Comparison of ENCODE assay signal across 19 cellular contexts in genomic region chr9:91519520-91520270, GRCh38.
A peak's percentile ranks its signal among the peaks of the same experiment; 100 is the strongest.
DNase-seq lines count a peak whose midpoint lies in the region; ATAC-seq and TF ChIP-seq lines count a peak whose summit lies in the region.
"Had no signal": no experiment of that assay in that cellular context is flagged by ENCODE, and none has a peak within 500 bp of the region (broad histone marks: within the 10 kb centered on the region; RNA-seq: fewer than 3 reads in every experiment).

No MANE protein-coding gene starts in this region.

- no peaks in the 10 kb centered on the region for H3K36me3 ChIP-seq in HEK293 (ENCODE audit: control insufficient read depth in 2 of 2, insufficient read depth in 1 of 2, low read length in 2 of 2)
- H3K36me3 ChIP-seq in esophagus muscularis mucosa, result no peaks in the 10 kb centered on the region
- H3K36me3 ChIP-seq in osteoblast (ENCODE audit: insufficient read depth, low read length), result no peaks in the 10 kb centered on the region
- H3K36me3 ChIP-seq in thyroid gland, result no peaks in the 10 kb centered on the region
- H3K36me3 ChIP-seq: BE2C, HAP-1 had no signal

- H4K20me1 ChIP-seq in osteoblast (ENCODE audit: insufficient read depth, low read length), result no peaks in the 10 kb centered on the region

- TF ChIP-seq CTCF in HEK293 (tag by site-specific recombination; IDR thresholded peaks at IDR 0.05) (no peak), esophagus muscularis mucosa (IDR thresholded peaks at IDR 0.05) (no peak), osteoblast (IDR thresholded peaks at IDR 0.05; ENCODE audit: extremely low read depth, low read depth, low read length) (no peak), GM13977 (IDR thresholded peaks at IDR 0.05; ENCODE audit: extremely low read depth, insufficient read depth, missing control alignments) (no peak), thyroid gland (IDR thresholded peaks at IDR 0.05) (no peak)

- H3K4me1 ChIP-seq in HEK293 (ENCODE audit: control insufficient read depth, insufficient read depth, low read length) (no peaks in the 10 kb centered on the region), esophagus muscularis mucosa (no peaks in the 10 kb centered on the region), osteoblast (ENCODE audit: insufficient read depth, low read length) (peaks cover 19% of the 10 kb centered on the region), thyroid gland (no peaks in the 10 kb centered on the region)
- H3K4me1 ChIP-seq: BE2C, HAP-1 had no signal

- peak overlapping the region; percentile 87 for H2AFZ ChIP-seq in osteoblast (ENCODE audit: low read length)

- no peaks in the 10 kb centered on the region for H3K79me2 ChIP-seq in osteoblast (ENCODE audit: insufficient read depth, low read length)

- 87% methylated on average over 2 of the region's 2 CpGs for WGBS in esophagus muscularis mucosa
- WGBS in thyroid gland, 2 donors, result 90 to 98% methylated on average over 2 of the region's 2 CpGs

- H3K27ac ChIP-seq in HEK293 (ENCODE audit: extremely low read depth, low read depth, low read length) (no peak overlapping the region), esophagus muscularis mucosa (replicated peaks in 1 of 4) (no peak overlapping the region), osteoblast (ENCODE audit: low read depth, low read length) (no peak overlapping the region), thyroid gland (no peak overlapping the region)
- H3K27ac ChIP-seq: C4-2B, HL-60, KMS-11 had no signal

- in situ Hi-C loops in GM13977 (cut with MboI; ENCODE audit: low pct_unique_long_range_greater_than_20kb, low sequenced_read_pairs, unreplicated experiment), result no loop called here

- intact Hi-C loops in esophagus muscularis mucosa (cut with DNase I) (no loop called here), thyroid gland (cut with DNase I) (no loop called here)

- H3K9me3 ChIP-seq in HEK293 (ENCODE audit: control insufficient read depth, insufficient read depth, low read depth, low read length) (no peaks in the 10 kb centered on the region), esophagus muscularis mucosa (peaks cover 0 to 18% (median 5%) of the 10 kb centered on the region in 4 donors), osteoblast (ENCODE audit: low read depth, low read length) (no peaks in the 10 kb centered on the region), thyroid gland (no peaks in the 10 kb centered on the region)
- H3K9me3 ChIP-seq: HAP-1 had no signal

- H3K4me2 ChIP-seq in osteoblast (ENCODE audit: insufficient read depth, low read length), result no peak overlapping the region
- H3K4me2 ChIP-seq: KMS-11 had no signal

- H3K27me3 ChIP-seq in esophagus muscularis mucosa (no peaks in the 10 kb centered on the region), osteoblast (ENCODE audit: insufficient read depth, low read length) (no peaks in the 10 kb centered on the region), thyroid gland (no peaks in the 10 kb centered on the region)

- no peak overlapping the region for H3K4me3 ChIP-seq in HEK293 (ENCODE audit: low read depth, low read length)
- H3K4me3 ChIP-seq in esophagus muscularis mucosa, result no peak overlapping the region
- H3K4me3 ChIP-seq in osteoblast (ENCODE audit: insufficient read depth, low read length), result no peak overlapping the region
- no peak overlapping the region for H3K4me3 ChIP-seq in thyroid gland (replicated peaks in 1 of 3)
- H3K4me3 ChIP-seq: HAP-1 had no signal

- no peak for ATAC-seq in HG03378 (IDR thresholded peaks at IDR 0.05; ENCODE audit: unreplicated experiment)

- POLR2A ChIA-PET in HEK293 (lab: Yijun Ruan, JAX), result no interaction called here

- DNase-seq in EH (ENCODE audit: low read depth) (peak; percentile 66), esophagus muscularis mucosa (ENCODE audit: extremely low spot score) (peak; percentile 4), osteoblast (ENCODE audit: insufficient read length, low spot score, missing footprints) (no peak), GM13977 (ENCODE audit: low spot score) (no peak), HPDE6-E6E7 (ENCODE audit: extremely low spot score) (no peak), thyroid gland (no peak)
- DNase-seq: BE2C; CD4-positive, alpha-beta memory T cell; COR-L47; DMS153; DMS79 treated with DMSO at 0.1 percent for 48 hours; GDM1; GOT3 had no signal

- TF ChIP-seq POLR2A in esophagus muscularis mucosa (IDR thresholded peaks at IDR 0.05; ENCODE audit: low read depth) (no peak), thyroid gland (IDR thresholded peaks at IDR 0.05) (no peak)

- CTCF ChIA-PET in HEK293 (lab: Yijun Ruan, JAX), result interaction anchor here (0.5 to 1.2 kb wide), 3 partner anchors 169 to 1414 kb away, joined by 3 read pairs; no protein-coding TSS in a partner anchor

- no peak for TF ChIP-seq EP300 in esophagus muscularis mucosa (IDR thresholded peaks at IDR 0.05)

TF ChIP-seq in HEK293, 187 proteins besides CTCF, POLR2A, EP300 and RAD21:
- TF ChIP-seq PRDM1 (tag by site-specific recombination; IDR thresholded peaks at IDR 0.05), result peak; percentile 64
- TF ChIP-seq ZNF366 (tag by site-specific recombination; conservative IDR thresholded peaks at IDR 0.05), result peak; percentile 82
- no peak for TF ChIP-seq ZNF623 (tag by site-specific recombination; IDR thresholded peaks at IDR 0.05)

Comparison
In these comparisons a context has a peak if more than half of its experiments do, and no peak if none do; other contexts are left out.
1. DNase-seq: peak in EH (single experiment) and esophagus muscularis mucosa (single experiment); none in osteoblast (single experiment), GM13977 (single experiment), HPDE6-E6E7 (single experiment) and thyroid gland (0 of 2).